In the genomic region with DNA sequence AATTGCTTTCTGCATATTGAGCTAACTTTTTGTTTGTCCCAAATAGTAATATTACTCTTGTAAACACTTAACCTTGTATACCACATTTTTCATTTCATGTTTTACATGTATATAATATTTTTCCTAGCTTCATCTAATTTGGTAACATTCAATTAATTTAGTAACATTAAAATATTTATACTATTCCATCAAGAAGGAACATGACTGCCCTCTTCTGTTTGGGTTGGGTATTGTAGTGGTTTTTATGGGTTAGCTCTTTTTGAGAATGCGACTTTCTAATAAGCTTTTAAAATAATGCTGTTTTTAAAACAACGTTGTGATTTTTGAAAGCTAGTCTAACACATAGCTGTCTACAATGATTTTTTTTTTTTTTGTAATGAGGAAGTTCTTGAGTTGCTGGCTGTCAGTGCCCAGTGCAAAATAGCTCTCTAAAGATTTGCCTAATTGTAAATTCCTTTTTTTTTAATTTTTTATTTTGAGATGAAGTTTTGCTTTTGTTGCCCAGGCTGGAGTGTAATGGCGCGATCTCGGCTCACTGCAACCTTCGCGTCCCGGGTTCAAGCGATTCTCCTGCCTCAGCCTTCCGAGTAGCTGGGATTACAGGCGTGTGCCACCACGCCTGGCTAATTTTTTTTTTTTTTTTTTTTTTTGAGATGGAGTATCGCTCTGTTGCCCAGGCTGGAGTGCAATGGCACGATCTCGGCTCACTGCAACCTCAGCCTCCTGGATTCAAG, we compare ENCODE assay signal across 8 cellular contexts. TPM values are rescaled to one million over a fixed set of nuclear protein-coding genes. Genes with fewer than 3 reads are reported as not detected.
DNase-seq lines count a peak whose midpoint lies in the region; ATAC-seq and TF ChIP-seq lines count a peak whose summit lies in the region.
"Not testable (repeated sequence)": the region's sequence is repeated elsewhere in the genome, so short reads cannot be mapped to it uniquely, and the experiment has no call there.

No MANE protein-coding gene starts in this region.

- H3K36me3 Mint-ChIP-seq in T-helper 17 cell (ENCODE audit: low read depth) = peaks cover 11% of the 10 kb centered on the region
- peaks cover 9 to 65% (median 26%) of the 10 kb centered on the region in 3 donors for H3K36me3 Mint-ChIP-seq in naive thymus-derived CD8-positive, alpha-beta T cell

- WGBS in upper lobe of left lung, 2 donors = 83 to 84% methylated on average over 12 to 15 of the region's 15 CpGs

- not testable (repeated sequence) for H3K4me2 ChIP-seq in DND-41 (ENCODE audit: insufficient read depth, low read length)
- H3K4me2 ChIP-seq in Karpas-422 (ENCODE audit: low read depth, low read length, poor library complexity, severe bottlenecking) = peak overlapping the region; percentile 64

- H3K4me1 ChIP-seq in DND-41 (ENCODE audit: insufficient read depth, low read length) = peaks cover 46% of the 10 kb centered on the region
- peaks cover 43% of the 10 kb centered on the region for H3K4me1 ChIP-seq in Karpas-422 (ENCODE audit: low read length)
- peaks cover 14 to 32% (median 19%) of the 10 kb centered on the region in 4 donors for H3K4me1 ChIP-seq in upper lobe of left lung

- H4K20me1 ChIP-seq in DND-41 (ENCODE audit: insufficient read depth, low read length) = peaks cover 75% of the 10 kb centered on the region
- peaks cover 51% of the 10 kb centered on the region for H4K20me1 ChIP-seq in Karpas-422 (ENCODE audit: insufficient read depth, low read depth, low read length)

- peak; percentile 74 for TF ChIP-seq CTCF in DND-41 (IDR thresholded peaks at IDR 0.05; ENCODE audit: borderline replicate concordance, extremely low read depth, low read length, poor library complexity, severe bottlenecking)
- TF ChIP-seq CTCF in astrocyte of the spinal cord (IDR thresholded peaks at IDR 0.05; ENCODE audit: low read depth, low read length) = peak; percentile 63
- TF ChIP-seq CTCF in upper lobe of left lung (IDR thresholded peaks at IDR 0.05) = peak; percentile 49 to 81 (median 66)

- H3K36me3 ChIP-seq in DND-41 (ENCODE audit: insufficient read depth, low read length) (peaks cover 74% of the 10 kb centered on the region), Karpas-422 (ENCODE audit: insufficient read depth, low read length) (peaks cover 22% of the 10 kb centered on the region), upper lobe of left lung (peaks cover 7 to 67% (median 48%) of the 10 kb centered on the region in 4 donors)

- H3K79me2 ChIP-seq in DND-41 (ENCODE audit: insufficient read depth, low read length) = peaks cover 99% of the 10 kb centered on the region
- not testable (repeated sequence) for H3K79me2 ChIP-seq in Karpas-422 (ENCODE audit: low read length)

- peak overlapping the region; percentile 92 for H3K27ac Mint-ChIP-seq in T-helper 17 cell
- peak overlapping the region in 8 of 10 donors; percentile 24 to 76 (median 68) for H3K27ac Mint-ChIP-seq in naive thymus-derived CD8-positive, alpha-beta T cell

- ATAC-seq in DND-41 (ENCODE audit: insufficient read depth, low read depth); T-helper 17 cell; naive thymus-derived CD8-positive, alpha-beta T cell; upper lobe of left lung (ENCODE audit: low FRiP score in 2 of 2): not testable (repeated sequence)

- not testable (repeated sequence) for H3K27ac ChIP-seq in DND-41 (ENCODE audit: low read length); Karpas-422 (ENCODE audit: low read length); upper lobe of left lung

- TF ChIP-seq EP300 in upper lobe of left lung (IDR thresholded peaks at IDR 0.05) = not testable (repeated sequence)

- not testable (repeated sequence) for H3K9me3 ChIP-seq in DND-41 (ENCODE audit: insufficient read depth, low read length, severe bottlenecking); Karpas-422 (ENCODE audit: low read length); T-helper 17 cell (ENCODE audit: control insufficient read depth, low read length, poor library complexity, severe bottlenecking); upper lobe of left lung

- not testable (repeated sequence) for H2AFZ ChIP-seq in DND-41 (ENCODE audit: low read depth, low read length); Karpas-422 (ENCODE audit: low read length)

- H3K4me3 ChIP-seq in DND-41 (ENCODE audit: low read depth in 1 of 2, low read length in 2 of 2); Karpas-422 (ENCODE audit: low read length); astrocyte of the spinal cord (ENCODE audit: low read depth, low read length); upper lobe of left lung: not testable (repeated sequence)

- H3K9me2 ChIP-seq in Karpas-422 (replicated peaks; ENCODE audit: insufficient read depth, low read length) = not testable (repeated sequence)

- not testable (repeated sequence) for H3K27me3 Mint-ChIP-seq in T-helper 17 cell; naive thymus-derived CD8-positive, alpha-beta T cell

- peaks cover 45% of the 10 kb centered on the region for H3K4me1 Mint-ChIP-seq in T-helper 17 cell
- peaks cover 21 to 72% (median 62%) of the 10 kb centered on the region in 4 donors for H3K4me1 Mint-ChIP-seq in naive thymus-derived CD8-positive, alpha-beta T cell

- not testable (repeated sequence) for TF ChIP-seq POLR2A in upper lobe of left lung (IDR thresholded peaks at IDR 0.05)

- H3K27me3 ChIP-seq in DND-41 (ENCODE audit: insufficient read depth, low read length, poor library complexity); Karpas-422 (ENCODE audit: low read length); upper lobe of left lung: not testable (repeated sequence)

- H3K9ac ChIP-seq in DND-41 (ENCODE audit: low read depth, low read length); Karpas-422 (ENCODE audit: low read length): not testable (repeated sequence)

- H3K9me3 Mint-ChIP-seq in naive thymus-derived CD8-positive, alpha-beta T cell = not testable (repeated sequence)

- not testable (repeated sequence) for DNase-seq in DND-41
- DNase-seq in Karpas-422 (peak; percentile 88), NCI-H510A treated with DMSO at 0.1 percent for 48 hours (lab: John Stamatoyannopoulos, UW) (peak; percentile 40), T-helper 17 cell (peak in 1 of 3 donors; percentile 39), astrocyte of the spinal cord (ENCODE audit: low read depth, low spot score) (peak; percentile 74), foreskin melanocyte (peak; percentile 45), upper lobe of left lung (peak in 1 of 2 donors; percentile 30)
- peak in 7 of 10 donors; percentile 28 to 72 (median 66) for DNase-seq in naive thymus-derived CD8-positive, alpha-beta T cell

- H3K4me3 Mint-ChIP-seq in T-helper 17 cell = peak overlapping the region; percentile 39
- peak overlapping the region in 9 of 10 donors; percentile 20 to 72 (median 55) for H3K4me3 Mint-ChIP-seq in naive thymus-derived CD8-positive, alpha-beta T cell

- POLR2A ChIA-PET in naive thymus-derived CD8-positive, alpha-beta T cell (lab: Charles Lee) = interaction anchor here (0.7 to 1.2 kb wide), 5 partner anchors 22 to 278 kb away, joined by 3 to 4 read pairs (median 3); a partner anchor contains a TSS

- in situ Hi-C loops in astrocyte of the spinal cord (cut with HindIII; ENCODE audit: low sequenced_read_pairs) = not testable (repeated sequence)

RNA-seq across cellular contexts. Expression of a gene that starts 4.9 kb away (rescaled TPM):
- 34.0 and 75.0 TPM in 2 replicates for total RNA-seq in Karpas-422 (2014; rRNA removed; shearing (Covaris generic); ENCODE audit: low replicate concordance)
- total RNA-seq in T-helper 17 cell (100 to 1,000 TPM; 311 to 325 TPM), upper lobe of left lung (100 to 1,000 TPM in 3 of 6 donors, 10 to 100 TPM in 3; 28.3 to 170 (median 95.6) TPM)
- total RNA-seq in naive thymus-derived CD8-positive, alpha-beta T cell = 100 to 1,000 TPM; 194 to 218 TPM
- polyA plus RNA-seq in naive thymus-derived CD8-positive, alpha-beta T cell = 100 to 1,000 TPM; 391 to 592 (median 485) TPM
